23 cellular contexts compared by ENCODE assay signal in the genomic region with DNA sequence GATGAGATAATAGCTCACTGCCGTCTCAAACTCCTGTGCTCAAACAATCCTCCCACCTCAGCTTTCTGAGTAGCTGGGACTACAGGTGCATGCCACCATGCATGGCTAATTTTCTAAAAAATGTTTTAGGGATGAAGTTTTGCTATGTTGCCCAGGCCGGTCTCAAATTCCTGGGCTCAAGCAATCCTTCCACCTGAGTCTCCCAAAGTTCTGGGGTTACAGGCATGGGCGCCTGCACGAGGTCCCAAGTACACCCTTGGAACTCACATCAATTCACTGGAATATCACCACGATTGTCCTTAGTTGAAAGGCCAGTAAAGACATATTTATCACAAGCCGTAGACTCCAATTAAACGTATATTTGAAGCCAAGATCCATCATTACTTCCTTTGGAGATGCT.
"Had no signal": no experiment of that assay in that cellular context is flagged by ENCODE, and none has a peak within 500 bp of the region (broad histone marks: within the 10 kb centered on the region; RNA-seq: fewer than 3 reads in every experiment).

No MANE protein-coding gene starts in this region.

- H3K4me1 ChIP-seq: suprapubic skin, testis, thyroid gland, tibial artery, tibial nerve, transverse colon, upper lobe of left lung, upper lobe of right lung, uterus, vagina had no signal

- H3K9me3 ChIP-seq: suprapubic skin, testis, thoracic aorta, thyroid gland, tibial artery, tibial nerve, transverse colon, upper lobe of left lung, upper lobe of right lung, uterus, vagina had no signal

- DNase-seq: stimulated activated CD4-positive, alpha-beta T cell treated with anti-CD3 and anti-CD28 coated beads, Interleukin-2, amount 100 ng/mL, for 48 hours; stimulated activated CD4-positive, alpha-beta T cell treated with anti-CD3 and anti-CD28 coated beads, Interleukin-4, amount 100 ng/mL, for 1 hour; stimulated activated CD4-positive, alpha-beta T cell treated with anti-CD3 and anti-CD28 coated beads, Interleukin-4, amount 100 ng/mL, for 24 hours; stimulated activated CD4-positive, alpha-beta T cell treated with anti-CD3 and anti-CD28 coated beads, Interleukin-4, amount 100 ng/mL, for 4 hours; stimulated activated CD8-positive, alpha-beta memory T cell treated with anti-CD3 and anti-CD28 coated beads, Interleukin-4, amount 100 ng/mL, for 48 hours; stimulated activated naive B cell treated with anti-CD40 and anti-IgM and Interleukin-4, amounts not matched to agents 10 μg/mL and 1 μg/mL and 100 μg/mL, for 72 hours; stimulated activated naive CD4-positive, alpha-beta T cell treated with Interleukin-2 at 50 U/mL for 16 hours; stimulated activated naive CD8-positive, alpha-beta T cell treated with anti-CD3 and anti-CD28 coated beads, Interleukin-15, amount 100 ng/mL, for 72 hours; stimulated activated naive CD8-positive, alpha-beta T cell treated with anti-CD3 and anti-CD28 coated beads, Interleukin-15, Interleukin-2, amounts not matched to agents 100 U/mL and 50 U/mL, for 24 hours; stomach; substantia nigra; testis; thyroid gland; tibial artery; transverse colon; trophoblast cell; upper lobe of left lung; upper lobe of right lung; uterus had no signal

- H3K27me3 ChIP-seq: stomach, suprapubic skin, testis, thyroid gland, tibial artery, tibial nerve, transverse colon, upper lobe of left lung, upper lobe of right lung, uterus, vagina had no signal

- H3K36me3 ChIP-seq: stomach, suprapubic skin, thoracic aorta, thyroid gland, tibial artery, tibial nerve, transverse colon, upper lobe of left lung, upper lobe of right lung, uterus, vagina had no signal

- H3K27ac ChIP-seq: stomach, suprapubic skin, testis, thoracic aorta, thyroid gland, tibial artery, tibial nerve, transverse colon, upper lobe of left lung, upper lobe of right lung, uterus, vagina had no signal

- H3K4me3 ChIP-seq: stomach, suprapubic skin, testis, thoracic aorta, thyroid gland, tibial artery, tibial nerve, transverse colon, upper lobe of left lung, upper lobe of right lung, uterus, vagina had no signal
